Comparison of ENCODE assay signal across 19 cellular contexts in genomic region chr22:37998543-37998942, GRCh38. TPM values are rescaled to one million over a fixed set of nuclear protein-coding genes. Genes with fewer than 3 reads are reported as not detected.
DNase-seq lines count a peak whose midpoint lies in the region; FAIRE-seq and TF ChIP-seq lines count a peak whose summit lies in the region.
"Had no signal": no experiment of that assay in that cellular context is flagged by ENCODE, and none has a peak within 500 bp of the region (broad histone marks: within the 10 kb centered on the region; RNA-seq: fewer than 3 reads in every experiment).

No MANE protein-coding gene starts in this region.

- peak overlapping the region; percentile 97 for H3K4me2 ChIP-seq in BLaER1

- in situ Hi-C loops in SK-MEL-5 (cut with HindIII; ENCODE audit: low pct_unique_long_range_greater_than_20kb, low sequenced_read_pairs): no loop called here

- DNase-seq in SK-MEL-5 (ENCODE audit: low read depth, low spot score) (peak; percentile 74), globus pallidus (ENCODE audit: low spot score) (peak; percentile 89), pons (ENCODE audit: low spot score) (peak; percentile 94), SHP77 treated with DMSO at 0.1 percent for 48 hours (lab: John Stamatoyannopoulos, UW) (no peak), right atrium auricular region (ENCODE audit: low spot score) (no peak), HTR-8/SVneo (ENCODE audit: insufficient read length, low spot score) (no peak), NCI-H524 (lab: John Stamatoyannopoulos, UW) (no peak)
- DNase-seq: activated CD8-positive, alpha-beta T cell treated with anti-CD3 and anti-CD28 coated beads for 36 hours; activated naive CD8-positive, alpha-beta T cell treated with anti-CD3 and anti-CD28 coated beads, Interleukin-2, amount 50 U/mL, for 24 hours; central memory CD4-positive, alpha-beta T cell; MG63; naive B cell; NCI-H1694 treated with DMSO at 0.1 percent for 48 hours; NCI-H345; stimulated activated CD4-positive, alpha-beta T cell treated with anti-CD3 and anti-CD28 coated beads, Interleukin-1b, Interleukin-23, amount 100 ng/mL, for 48 hours; T-cell had no signal

- H4K20me1 ChIP-seq in BLaER1: no peaks in the 10 kb centered on the region

- H3K36me3 ChIP-seq in BLaER1 (no peaks in the 10 kb centered on the region), right atrium auricular region (no peaks in the 10 kb centered on the region)
- H3K36me3 ChIP-seq: MG63 had no signal

- H3K27ac ChIP-seq in BLaER1: peak overlapping the region; percentile 88
- H3K27ac ChIP-seq in right atrium auricular region: no peak overlapping the region

- no peak for TF ChIP-seq CTCF in right atrium auricular region (IDR thresholded peaks at IDR 0.05)

- H3K4me1 ChIP-seq in BLaER1 (peaks cover 80% of the 10 kb centered on the region), right atrium auricular region (peaks cover 0 to 11% of the 10 kb centered on the region in 2 donors)

- no peaks in the 10 kb centered on the region for H3K9me3 ChIP-seq in BLaER1
- H3K9me3 ChIP-seq in right atrium auricular region: no peaks in the 10 kb centered on the region
- H3K9me3 ChIP-seq: MG63 had no signal

- H3K9ac ChIP-seq in BLaER1: peak overlapping the region; percentile 74

- no peak for FAIRE-seq in HTR-8/SVneo (lab: Jason Lieb, UNC)

- H3K4me3 ChIP-seq in BLaER1 (no peak overlapping the region), right atrium auricular region (no peak overlapping the region)
- H3K4me3 ChIP-seq: MG63 had no signal

- H3K27me3 ChIP-seq in BLaER1: no peaks in the 10 kb centered on the region
- H3K27me3 ChIP-seq in right atrium auricular region: no peaks in the 10 kb centered on the region
- H3K27me3 ChIP-seq: MG63 had no signal

RNA-seq across cellular contexts. Expression of gene SOX10, which starts 14.2 kb away (rescaled TPM):
- 188 and 199 TPM in 2 replicates for total RNA-seq in SK-MEL-5 (2014; rRNA removed; shearing (Covaris generic))
- 609 and 745 TPM in 2 replicates for polyA plus RNA-seq in SK-MEL-5 (2015; cell fraction: cytosol; rRNA removed)
- polyA plus RNA-seq in SK-MEL-5 (2015; cell fraction: nucleus; rRNA removed): 250 and 317 TPM in 2 replicates
- 1 to 10 TPM; 1.5 to 7.0 TPM for total RNA-seq in right atrium auricular region
- total RNA-seq: activated CD8-positive, alpha-beta T cell treated with anti-CD3 and anti-CD28 coated beads for 36 hours; renal cortical epithelial cell; T-cell had no signal

RNA-seq across cellular contexts. Expression of gene POLR2F, which starts 45.0 kb away (rescaled TPM):
- 260 and 264 TPM in 2 replicates for total RNA-seq in SK-MEL-5 (2014; rRNA removed; shearing (Covaris generic))
- polyA plus RNA-seq in SK-MEL-5 (2015; cell fraction: cytosol; rRNA removed): 229 and 382 TPM in 2 replicates
- 43.2 and 78.3 TPM in 2 replicates for polyA plus RNA-seq in SK-MEL-5 (2015; cell fraction: nucleus; rRNA removed)
- 10 to 100 TPM; 53.2 to 62.1 TPM for total RNA-seq in right atrium auricular region

RNA-seq across cellular contexts. Expression of gene C22orf23, which starts 45.1 kb away (rescaled TPM):
- total RNA-seq in SK-MEL-5 (2014; rRNA removed; shearing (Covaris generic)): 0.55 and 0.80 TPM in 2 replicates
- 0.68 and 1.1 TPM in 2 replicates for polyA plus RNA-seq in SK-MEL-5 (2015; cell fraction: cytosol; rRNA removed)
- 0.33 and 4.2 TPM in 2 replicates for polyA plus RNA-seq in SK-MEL-5 (2015; cell fraction: nucleus; rRNA removed)
- total RNA-seq in right atrium auricular region: under 1 TPM in 1 of 2 donors, not detected in 1; 0.39 TPM
- total RNA-seq: activated CD8-positive, alpha-beta T cell treated with anti-CD3 and anti-CD28 coated beads for 36 hours; lower leg skin; T-cell had no signal

RNA-seq across cellular contexts. Expression of gene PICK1, which starts 58.7 kb away (rescaled TPM):
- total RNA-seq in SK-MEL-5 (2014; rRNA removed; shearing (Covaris generic)): 24.2 and 35.7 TPM in 2 replicates
- 30.7 and 34.7 TPM in 2 replicates for polyA plus RNA-seq in SK-MEL-5 (2015; cell fraction: cytosol; rRNA removed)
- polyA plus RNA-seq in SK-MEL-5 (2015; cell fraction: nucleus; rRNA removed): 116 and 137 TPM in 2 replicates
- total RNA-seq in right atrium auricular region: 10 to 100 TPM; 33.1 to 36.0 TPM

Comparison
In these comparisons a context has a peak if more than half of its experiments do, and no peak if none do; other contexts are left out.
1. DNase-seq: peak in SK-MEL-5 (single experiment), globus pallidus (single experiment) and pons (single experiment); none in SHP77 treated with DMSO at 0.1 percent for 48 hours (single experiment), right atrium auricular region (single experiment), HTR-8/SVneo (single experiment) and NCI-H524 (0 of 2).
2. RNA of gene SOX10, which starts 14.2 kb away (total RNA-seq): 188 to 199 TPM in SK-MEL-5; 1.5 to 7.0 TPM in right atrium auricular region; every median in the first group is over 10 times any median in the second.